ENCODE assay signal across 1 cellular context in the genomic region with DNA sequence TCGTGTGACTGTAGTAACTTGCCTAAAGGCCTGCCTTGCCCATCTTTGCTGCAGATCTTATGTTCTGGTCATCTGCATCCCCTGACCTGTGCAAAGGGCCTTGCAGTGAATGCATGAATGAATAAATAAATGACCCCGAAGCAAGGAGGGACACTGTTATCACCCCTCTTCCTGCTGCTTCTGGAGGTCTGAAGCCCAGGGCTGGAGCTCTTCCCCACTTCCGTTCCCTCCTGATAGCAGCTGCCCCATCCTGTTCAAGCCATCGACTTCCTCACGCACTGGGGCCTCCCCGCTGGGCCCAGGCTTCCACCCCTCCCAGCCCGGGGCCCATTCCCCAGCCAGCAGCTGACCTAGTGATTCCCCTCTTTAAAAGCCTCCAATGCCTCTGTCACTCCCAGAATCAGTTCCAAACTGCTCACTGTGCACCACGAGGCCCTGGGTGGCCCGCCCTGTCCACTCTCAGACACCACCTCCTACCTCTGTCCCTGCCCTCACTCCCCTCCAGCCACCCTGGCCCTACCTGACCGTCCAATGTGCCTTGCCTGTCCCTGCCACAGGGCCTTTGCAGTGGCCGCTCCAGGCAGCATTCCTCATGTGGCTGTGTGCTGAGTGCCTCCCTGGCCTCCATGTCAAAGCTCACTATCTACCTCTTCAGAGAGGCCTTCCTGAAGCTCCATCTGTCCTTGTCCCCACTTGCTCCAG.
TF ChIP-seq lines count a peak whose summit lies in the region.

No MANE protein-coding gene starts in this region.

TF ChIP-seq in K562, 482 proteins besides CTCF, POLR2A, EP300 and RAD21:
- TF ChIP-seq SMARCA5 (IDR thresholded peaks at IDR 0.05) (no peak), BACH1 (tag; IDR thresholded peaks at IDR 0.05) (no peak), RBM22 (IDR thresholded peaks at IDR 0.05; ENCODE audit: low read depth, low read length, poor library complexity, severe bottlenecking) (peak; percentile 42), ZNF121 (CRISPR knock-in tag; conservative IDR thresholded peaks at IDR 0.05) (0 out of 2 replicates have a peak, but pooled peaks have one; percentile 19), FIP1L1 (IDR thresholded peaks at IDR 0.05; ENCODE audit: low read depth, low read length, poor library complexity, severe bottlenecking) (no peak), SUPT5H (IDR thresholded peaks at IDR 0.05) (0 out of 2 replicates have a peak, but pooled peaks have one; percentile 31), ZNF77 (CRISPR knock-in tag; IDR thresholded peaks at IDR 0.05) (no peak), MXI1 (IDR thresholded peaks at IDR 0.05; ENCODE audit: low read depth, low read length) (no peak), SNIP1 (IDR thresholded peaks at IDR 0.05; ENCODE audit: low read depth) (no peak), XRCC5 (IDR thresholded peaks at IDR 0.05; ENCODE audit: low read depth, low read length) (no peak)
- TF ChIP-seq, protein P1, sequence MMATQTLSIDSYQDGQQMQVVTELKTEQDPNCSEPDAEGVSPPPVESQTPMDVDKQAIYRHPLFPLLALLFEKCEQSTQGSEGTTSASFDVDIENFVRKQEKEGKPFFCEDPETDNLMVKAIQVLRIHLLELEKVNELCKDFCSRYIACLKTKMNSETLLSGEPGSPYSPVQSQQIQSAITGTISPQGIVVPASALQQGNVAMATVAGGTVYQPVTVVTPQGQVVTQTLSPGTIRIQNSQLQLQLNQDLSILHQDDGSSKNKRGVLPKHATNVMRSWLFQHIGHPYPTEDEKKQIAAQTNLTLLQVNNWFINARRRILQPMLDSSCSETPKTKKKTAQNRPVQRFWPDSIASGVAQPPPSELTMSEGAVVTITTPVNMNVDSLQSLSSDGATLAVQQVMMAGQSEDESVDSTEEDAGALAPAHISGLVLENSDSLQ (IDR thresholded peaks at IDR 0.05): no peak
